1 cellular context compared by ENCODE assay signal in genomic region chr10:4281207-4281825, GRCh38.
TF ChIP-seq lines count a peak whose summit lies in the region.

No MANE protein-coding gene starts in this region.

TF ChIP-seq in GM23338, 12 proteins besides CTCF, POLR2A, EP300 and RAD21 (continued from another document):
- TF ChIP-seq REST (IDR thresholded peaks at IDR 0.05; ENCODE audit: unreplicated experiment): no peak
